36 cellular contexts compared by ENCODE assay signal in the genomic region with DNA sequence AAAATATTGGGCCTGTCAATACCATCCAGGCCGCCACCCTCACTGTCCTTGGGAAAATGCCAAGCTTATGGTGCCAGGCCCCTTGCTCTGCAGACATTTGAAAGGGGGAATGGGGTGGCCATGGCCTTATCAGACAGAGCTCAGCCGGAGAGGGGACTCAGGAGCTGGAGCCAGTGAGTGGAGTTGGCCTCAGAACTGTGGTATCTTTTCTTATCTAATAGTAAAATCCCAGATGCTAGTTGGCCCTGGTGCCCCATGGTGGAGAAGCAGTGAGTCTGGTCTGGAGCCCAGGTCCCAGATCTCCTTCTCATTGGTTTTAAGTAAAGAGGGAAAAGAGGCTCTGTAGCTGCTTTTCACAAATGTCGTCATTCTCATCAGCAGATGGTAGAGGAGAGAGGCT. TPM values are rescaled to one million over a fixed set of nuclear protein-coding genes. Genes with fewer than 3 reads are reported as not detected.
"Had no signal": no experiment of that assay in that cellular context is flagged by ENCODE, and none has a peak within 500 bp of the region (broad histone marks: within the 10 kb centered on the region; RNA-seq: fewer than 3 reads in every experiment).

No MANE protein-coding gene starts in this region.

- H3K27ac ChIP-seq: adrenal gland, body of pancreas, brain microvascular endothelial cell, breast epithelium, VCaP had no signal

- H3K36me3 Mint-ChIP-seq: activated CD4-positive, alpha-beta memory T cell treated with anti-CD3 and anti-CD28 coated beads for 36 hours; activated naive CD4-positive, alpha-beta T cell treated with anti-CD3 and anti-CD28 coated beads, Interleukin-2, amount 50 U/mL, for 72 hours; activated naive CD8-positive, alpha-beta T cell treated with anti-CD3 and anti-CD28 coated beads for 36 hours; T-cell had no signal

- H3K4me1 Mint-ChIP-seq: activated B cell treated with CpG ODN at 0.5 μM for 24 hours; activated CD4-positive, alpha-beta T cell treated with anti-CD3 and anti-CD28 coated beads, Interleukin-2, amount 10 ng/mL, durations not matched to agents 24 days and 14 days had no signal

- H3K4me1 ChIP-seq: adrenal gland, body of pancreas, breast epithelium had no signal

- H3K27ac Mint-ChIP-seq: activated B cell treated with CpG ODN at 0.5 μM for 24 hours; activated CD4-positive, alpha-beta memory T cell treated with anti-CD3 and anti-CD28 coated beads for 36 hours; activated CD4-positive, alpha-beta T cell treated with anti-CD3 and anti-CD28 coated beads, Interleukin-2, amount 10 ng/mL, durations not matched to agents 24 days and 14 days; activated naive CD4-positive, alpha-beta T cell treated with anti-CD3 and anti-CD28 coated beads for 36 hours; activated naive CD4-positive, alpha-beta T cell treated with anti-CD3 and anti-CD28 coated beads, Interleukin-2, amount 50 U/mL, for 72 hours; activated naive CD8-positive, alpha-beta T cell treated with anti-CD3 and anti-CD28 coated beads for 36 hours; activated T-cell treated with anti-CD3 and anti-CD28 coated beads, Interleukin-2, amount 50 U/mL, for 72 hours; activated T-helper 1 cell treated with anti-CD3 and anti-CD28 coated beads, Interleukin-12 subunit alpha, Interleukin-12 subunit beta, Interleukin-2, Interleukin-4 antibody, amounts not matched to agents 30 ng/mL and 10 ng/mL and 1 ng/mL, durations not matched to agents 14 hours and 24 hours and 36 hours; activated T-helper 17 cell treated with anti-CD3 and anti-CD28 coated beads, Interleukin-2, amount 50 U/mL, for 72 hours; T-cell; T-helper 2 cell treated with Interferon-gamma antibody and Interleukin-4, amounts not matched to agents 5 μg/mL and 100 μg/mL, for 36 hours had no signal

- H3K4me3 ChIP-seq: adrenal gland, body of pancreas, breast epithelium had no signal

- DNase-seq: activated B cell treated with CpG ODN at 0.5 μM for 24 hours; activated CD4-positive, alpha-beta memory T cell treated with anti-CD3 and anti-CD28 coated beads for 36 hours; activated CD4-positive, alpha-beta T cell treated with anti-CD3 and anti-CD28 coated beads for 4 hours; activated CD4-positive, alpha-beta T cell treated with anti-CD3 and anti-CD28 coated beads, Interleukin-2, amount 10 ng/mL, durations not matched to agents 24 days and 14 days; activated CD4-positive, alpha-beta T cell treated with anti-CD3 and anti-CD28 coated beads, Interleukin-2, amount 50 U/mL, for 1 hour; activated CD4-positive, alpha-beta T cell treated with anti-CD3 and anti-CD28 coated beads, Interleukin-2, amount 50 U/mL, for 4 hours; activated CD4-positive, CD25-positive, alpha-beta regulatory T cell treated with anti-CD3 and anti-CD28 coated beads, Interleukin-2, amount 50 U/mL, for 72 hours; activated CD8-positive, alpha-beta memory T cell treated with anti-CD3 and anti-CD28 coated beads, Interleukin-2, amount 50 U/mL, for 4 hours; activated effector memory CD4-positive, alpha-beta T cell treated with anti-CD3 and anti-CD28 coated beads, Interleukin-2, amount 50 U/mL, for 16 hours; activated gamma-delta T cell treated with Interleukin-2 at 50 U/mL for 16 hours; activated naive CD4-positive, alpha-beta T cell; activated naive CD4-positive, alpha-beta T cell treated with anti-CD3 and anti-CD28 coated beads for 36 hours; activated naive CD4-positive, alpha-beta T cell treated with anti-CD3 and anti-CD28 coated beads, Interleukin-2, amount 50 U/mL, for 16 hours; activated naive CD8-positive, alpha-beta T cell treated with anti-CD3 and anti-CD28 coated beads for 36 hours; activated T-cell treated with anti-CD3 and anti-CD28 coated beads for 4 hours; activated T-cell treated with anti-CD3 and anti-CD28 coated beads, Interleukin-2, amount 50 U/mL, for 1 hour; activated T-cell treated with anti-CD3 and anti-CD28 coated beads, Interleukin-2, amount 50 U/mL, for 4 hours; activated T-cell treated with anti-CD3 and anti-CD28 coated beads, Interleukin-2, amount 50 U/mL, for 72 hours; adrenal gland; amniotic stem cell; aorta; body of pancreas; brain microvascular endothelial cell; central memory CD4-positive, alpha-beta T cell; T-cell; T-helper 2 cell; T-helper 9 cell had no signal

- H3K9me3 ChIP-seq: adrenal gland, body of pancreas, breast epithelium had no signal

- H3K9me3 Mint-ChIP-seq: activated B cell treated with CpG ODN at 0.5 μM for 24 hours; activated CD4-positive, alpha-beta memory T cell treated with anti-CD3 and anti-CD28 coated beads for 36 hours; activated CD4-positive, alpha-beta T cell treated with anti-CD3 and anti-CD28 coated beads, Interleukin-2, amount 10 ng/mL, durations not matched to agents 24 days and 14 days; activated naive CD4-positive, alpha-beta T cell treated with anti-CD3 and anti-CD28 coated beads for 36 hours; activated naive CD4-positive, alpha-beta T cell treated with anti-CD3 and anti-CD28 coated beads, Interleukin-2, amount 50 U/mL, for 72 hours; activated naive CD8-positive, alpha-beta T cell treated with anti-CD3 and anti-CD28 coated beads for 36 hours; activated T-cell treated with anti-CD3 and anti-CD28 coated beads, Interleukin-2, amount 50 U/mL, for 4 hours; activated T-cell treated with anti-CD3 and anti-CD28 coated beads, Interleukin-2, amount 50 U/mL, for 72 hours; activated T-helper 1 cell treated with anti-CD3 and anti-CD28 coated beads, Interleukin-12 subunit alpha, Interleukin-12 subunit beta, Interleukin-2, Interleukin-4 antibody, amounts not matched to agents 30 ng/mL and 10 ng/mL and 1 ng/mL, durations not matched to agents 14 hours and 24 hours and 36 hours; activated T-helper 17 cell treated with anti-CD3 and anti-CD28 coated beads, Interleukin-2, amount 50 U/mL, for 72 hours; T-cell; T-helper 2 cell treated with Interferon-gamma antibody and Interleukin-4, amounts not matched to agents 5 μg/mL and 100 μg/mL, for 36 hours had no signal

- H3K4me3 Mint-ChIP-seq: activated B cell treated with CpG ODN at 0.5 μM for 24 hours; activated CD4-positive, alpha-beta memory T cell treated with anti-CD3 and anti-CD28 coated beads for 36 hours; activated CD4-positive, alpha-beta T cell treated with anti-CD3 and anti-CD28 coated beads, Interleukin-2, amount 10 ng/mL, durations not matched to agents 24 days and 14 days; activated naive CD4-positive, alpha-beta T cell treated with anti-CD3 and anti-CD28 coated beads for 36 hours; activated naive CD8-positive, alpha-beta T cell treated with anti-CD3 and anti-CD28 coated beads for 36 hours; activated T-cell treated with anti-CD3 and anti-CD28 coated beads, Interleukin-2, amount 50 U/mL, for 4 hours; activated T-cell treated with anti-CD3 and anti-CD28 coated beads, Interleukin-2, amount 50 U/mL, for 72 hours; activated T-helper 1 cell treated with anti-CD3 and anti-CD28 coated beads, Interleukin-12 subunit alpha, Interleukin-12 subunit beta, Interleukin-2, Interleukin-4 antibody, amounts not matched to agents 30 ng/mL and 10 ng/mL and 1 ng/mL, durations not matched to agents 14 hours and 24 hours and 36 hours; activated T-helper 17 cell treated with anti-CD3 and anti-CD28 coated beads, Interleukin-2, amount 50 U/mL, for 72 hours; T-cell; T-helper 2 cell treated with Interferon-gamma antibody and Interleukin-4, amounts not matched to agents 5 μg/mL and 100 μg/mL, for 36 hours had no signal

- H3K27me3 Mint-ChIP-seq: activated naive CD8-positive, alpha-beta T cell treated with anti-CD3 and anti-CD28 coated beads for 36 hours had no signal

- ATAC-seq: activated naive CD4-positive, alpha-beta T cell treated with anti-CD3 and anti-CD28 coated beads, Interleukin-2, amount 50 U/mL, for 72 hours; activated T-cell treated with anti-CD3 and anti-CD28 coated beads, Interleukin-2, amount 50 U/mL, for 4 hours; activated T-cell treated with anti-CD3 and anti-CD28 coated beads, Interleukin-2, amount 50 U/mL, for 72 hours; activated T-helper 17 cell treated with anti-CD3 and anti-CD28 coated beads, Interleukin-2, amount 50 U/mL, for 72 hours; body of pancreas; T-cell had no signal

- H3K27me3 ChIP-seq: adrenal gland, body of pancreas, brain microvascular endothelial cell, breast epithelium had no signal

- H3K36me3 ChIP-seq: adrenal gland, brain microvascular endothelial cell, breast epithelium had no signal

RNA-seq across cellular contexts. Expression of gene SORCS3, which starts 49.6 kb away (rescaled TPM):
- total RNA-seq: activated B cell treated with CpG ODN at 0.5 μM for 24 hours; activated CD4-positive, alpha-beta memory T cell treated with anti-CD3 and anti-CD28 coated beads for 36 hours; activated CD4-positive, alpha-beta T cell treated with anti-CD3 and anti-CD28 coated beads, Interleukin-2, amount 10 ng/mL, durations not matched to agents 24 days and 14 days; activated CD8-positive, alpha-beta memory T cell treated with anti-CD3 and anti-CD28 coated beads for 36 hours; activated naive CD4-positive, alpha-beta T cell treated with anti-CD3 and anti-CD28 coated beads for 36 hours; activated naive CD4-positive, alpha-beta T cell treated with anti-CD3 and anti-CD28 coated beads, Interleukin-2, amount 50 U/mL, for 72 hours; activated naive CD8-positive, alpha-beta T cell treated with anti-CD3 and anti-CD28 coated beads for 36 hours; activated T-cell treated with anti-CD3 and anti-CD28 coated beads, Interleukin-2, amount 50 U/mL, for 4 hours; activated T-cell treated with anti-CD3 and anti-CD28 coated beads, Interleukin-2, amount 50 U/mL, for 72 hours; activated T-helper 1 cell treated with anti-CD3 and anti-CD28 coated beads, Interleukin-12 subunit alpha, Interleukin-12 subunit beta, Interleukin-2, Interleukin-4 antibody, amounts not matched to agents 30 ng/mL and 10 ng/mL and 1 ng/mL, durations not matched to agents 14 hours and 24 hours and 36 hours; activated T-helper 17 cell treated with anti-CD3 and anti-CD28 coated beads, Interleukin-2, amount 50 U/mL, for 72 hours; body of pancreas; cardiac septum; T-helper 1 cell treated with Interleukin-12 subunit alpha and Interleukin-12 subunit beta and Interleukin-4 antibody, amounts not matched to agents 30 ng/mL and 1 ng/mL, for 36 hours had no signal
- polyA plus RNA-seq: aorta had no signal
